ENCODE assay signal across 16 cellular contexts in the genomic region with DNA sequence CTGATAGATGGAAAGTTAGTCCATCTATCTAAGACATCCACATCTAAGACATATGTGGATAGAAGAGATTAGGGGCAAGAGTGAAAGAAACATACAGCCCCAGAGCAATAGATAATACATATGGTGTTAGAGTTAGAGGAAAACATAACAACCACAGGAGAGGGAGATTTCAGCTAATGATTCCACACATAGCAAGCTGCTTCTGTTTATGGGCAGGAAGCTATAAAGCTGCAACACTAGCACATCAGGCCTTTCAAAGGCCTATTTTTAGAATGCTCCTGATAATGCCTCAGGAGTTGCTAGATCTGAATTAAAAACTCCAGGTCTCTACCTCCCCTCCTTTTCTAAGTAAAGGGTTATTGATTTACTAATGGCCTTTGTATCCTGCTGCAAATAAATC. TPM values are rescaled to one million over a fixed set of nuclear protein-coding genes. Genes with fewer than 3 reads are reported as not detected.
"Had no signal": no experiment of that assay in that cellular context is flagged by ENCODE, and none has a peak within 500 bp of the region (broad histone marks: within the 10 kb centered on the region; RNA-seq: fewer than 3 reads in every experiment).

No MANE protein-coding gene starts in this region.

- DNase-seq: activated B cell treated with CpG ODN at 0.5 μM for 24 hours; activated CD4-positive, alpha-beta memory T cell treated with anti-CD3 and anti-CD28 coated beads, Interleukin-2, amount 10 ng/mL, durations not matched to agents 7 days and 5 days; activated CD4-positive, alpha-beta T cell treated with anti-CD3 and anti-CD28 coated beads for 48 hours; activated CD8-positive, alpha-beta memory T cell treated with anti-CD3 and anti-CD28 coated beads, Interleukin-2, amount 10 ng/mL, durations not matched to agents 7 days and 5 days; activated naive CD4-positive, alpha-beta T cell treated with anti-CD3 and anti-CD28 coated beads for 36 hours; activated T-cell treated with anti-CD3 and anti-CD28 coated beads, Interleukin-2, amount 50 U/mL, for 1 hour; body of pancreas; central memory CD4-positive, alpha-beta T cell; colonic mucosa; left cardiac atrium; naive thymus-derived CD8-positive, alpha-beta T cell; stimulated activated CD4-positive, alpha-beta T cell treated with anti-CD3 and anti-CD28 coated beads, Interleukin-12 subunit alpha, Interleukin-12 subunit beta, amount 100 ng/mL, for 4 hours; stimulated activated CD4-positive, alpha-beta T cell treated with anti-CD3 and anti-CD28 coated beads, Interleukin-2, amount 100 ng/mL, for 24 hours; stimulated activated naive CD8-positive, alpha-beta T cell treated with anti-CD3 and anti-CD28 coated beads, Interleukin-15, Interleukin-2, amounts not matched to agents 100 U/mL and 50 U/mL, for 24 hours; tibial artery had no signal

- H3K4me3 ChIP-seq: body of pancreas, colonic mucosa, tibial artery had no signal

- H3K4me3 Mint-ChIP-seq: activated B cell treated with CpG ODN at 0.5 μM for 24 hours; activated CD4-positive, alpha-beta memory T cell treated with anti-CD3 and anti-CD28 coated beads, Interleukin-2, amount 10 ng/mL, durations not matched to agents 7 days and 5 days; activated CD8-positive, alpha-beta memory T cell treated with anti-CD3 and anti-CD28 coated beads, Interleukin-2, amount 10 ng/mL, durations not matched to agents 7 days and 5 days; activated naive CD4-positive, alpha-beta T cell treated with anti-CD3 and anti-CD28 coated beads for 36 hours; activated T-helper 17 cell treated with anti-CD3 and anti-CD28 coated beads, Interleukin-2, amount 50 U/mL, for 72 hours; naive thymus-derived CD8-positive, alpha-beta T cell had no signal

- H3K27ac Mint-ChIP-seq: activated B cell treated with CpG ODN at 0.5 μM for 24 hours; activated CD4-positive, alpha-beta memory T cell treated with anti-CD3 and anti-CD28 coated beads, Interleukin-2, amount 10 ng/mL, durations not matched to agents 7 days and 5 days; activated CD8-positive, alpha-beta memory T cell treated with anti-CD3 and anti-CD28 coated beads, Interleukin-2, amount 10 ng/mL, durations not matched to agents 7 days and 5 days; activated naive CD4-positive, alpha-beta T cell treated with anti-CD3 and anti-CD28 coated beads for 36 hours; activated T-helper 17 cell treated with anti-CD3 and anti-CD28 coated beads, Interleukin-2, amount 50 U/mL, for 72 hours; naive thymus-derived CD8-positive, alpha-beta T cell had no signal

- H3K9me3 Mint-ChIP-seq: activated B cell treated with CpG ODN at 0.5 μM for 24 hours; activated CD4-positive, alpha-beta memory T cell treated with anti-CD3 and anti-CD28 coated beads, Interleukin-2, amount 10 ng/mL, durations not matched to agents 7 days and 5 days; activated naive CD4-positive, alpha-beta T cell treated with anti-CD3 and anti-CD28 coated beads for 36 hours had no signal

- ATAC-seq: activated CD8-positive, alpha-beta memory T cell treated with anti-CD3 and anti-CD28 coated beads, Interleukin-2, amount 10 ng/mL, durations not matched to agents 7 days and 5 days; activated T-helper 17 cell treated with anti-CD3 and anti-CD28 coated beads, Interleukin-2, amount 50 U/mL, for 72 hours; body of pancreas; left cardiac atrium; naive thymus-derived CD8-positive, alpha-beta T cell; stimulated activated naive CD8-positive, alpha-beta T cell treated with anti-CD3 and anti-CD28 coated beads, Interleukin-15, Interleukin-2, amounts not matched to agents 100 U/mL and 50 U/mL, for 24 hours had no signal

- H3K36me3 Mint-ChIP-seq: activated CD8-positive, alpha-beta memory T cell treated with anti-CD3 and anti-CD28 coated beads, Interleukin-2, amount 10 ng/mL, durations not matched to agents 7 days and 5 days; naive thymus-derived CD8-positive, alpha-beta T cell had no signal

- H3K27me3 Mint-ChIP-seq: activated B cell treated with CpG ODN at 0.5 μM for 24 hours; activated CD4-positive, alpha-beta memory T cell treated with anti-CD3 and anti-CD28 coated beads, Interleukin-2, amount 10 ng/mL, durations not matched to agents 7 days and 5 days; activated CD8-positive, alpha-beta memory T cell treated with anti-CD3 and anti-CD28 coated beads, Interleukin-2, amount 10 ng/mL, durations not matched to agents 7 days and 5 days; activated T-helper 17 cell treated with anti-CD3 and anti-CD28 coated beads, Interleukin-2, amount 50 U/mL, for 72 hours had no signal

- H3K4me1 Mint-ChIP-seq: activated B cell treated with CpG ODN at 0.5 μM for 24 hours; activated CD4-positive, alpha-beta memory T cell treated with anti-CD3 and anti-CD28 coated beads, Interleukin-2, amount 10 ng/mL, durations not matched to agents 7 days and 5 days; activated CD8-positive, alpha-beta memory T cell treated with anti-CD3 and anti-CD28 coated beads, Interleukin-2, amount 10 ng/mL, durations not matched to agents 7 days and 5 days; activated T-helper 17 cell treated with anti-CD3 and anti-CD28 coated beads, Interleukin-2, amount 50 U/mL, for 72 hours; naive thymus-derived CD8-positive, alpha-beta T cell had no signal

RNA-seq across cellular contexts. Expression of a gene that starts 36.1 kb away (rescaled TPM):
- polyA plus RNA-seq: naive thymus-derived CD8-positive, alpha-beta T cell had no signal

RNA-seq across cellular contexts. Expression of a gene that starts 42.3 kb away (rescaled TPM):
- polyA plus RNA-seq: naive thymus-derived CD8-positive, alpha-beta T cell had no signal
